Comparison of ENCODE assay signal across 17 cellular contexts in the genomic region with DNA sequence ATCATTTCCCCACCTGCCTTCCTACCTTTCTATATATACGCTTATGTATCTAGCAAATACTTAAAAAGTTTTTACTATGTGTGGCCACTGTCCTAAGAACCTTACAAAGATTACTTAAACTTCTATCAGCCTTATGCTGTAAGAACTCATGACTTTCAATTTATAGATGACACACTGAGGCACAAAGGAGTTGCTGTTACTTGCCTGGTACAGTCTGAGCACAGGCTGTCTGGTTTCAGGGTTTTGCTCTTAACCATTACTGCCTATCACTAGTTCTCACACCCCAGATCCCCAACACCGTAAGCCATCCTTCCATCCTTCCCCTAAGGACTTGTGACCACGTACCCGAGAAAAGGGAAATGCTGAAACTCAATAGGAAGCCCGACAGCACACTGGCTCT.
"Had no signal": no experiment of that assay in that cellular context is flagged by ENCODE, and none has a peak within 500 bp of the region (broad histone marks: within the 10 kb centered on the region; RNA-seq: fewer than 3 reads in every experiment).

No MANE protein-coding gene starts in this region.

- H3K9me3 Mint-ChIP-seq: activated CD8-positive, alpha-beta T cell treated with anti-CD3 and anti-CD28 coated beads for 36 hours; activated T-cell treated with anti-CD3 and anti-CD28 coated beads, Interleukin-2, amount 50 U/mL, for 72 hours; nephron had no signal

- H3K27ac ChIP-seq: colonic mucosa, vagina, VCaP had no signal

- H3K27me3 ChIP-seq: colonic mucosa, stomach, vagina had no signal

- H3K27me3 Mint-ChIP-seq: activated CD8-positive, alpha-beta T cell treated with anti-CD3 and anti-CD28 coated beads for 36 hours had no signal

- H3K36me3 ChIP-seq: colonic mucosa, vagina had no signal

- H3K27ac Mint-ChIP-seq: activated CD8-positive, alpha-beta T cell treated with anti-CD3 and anti-CD28 coated beads for 36 hours; nephron had no signal

- H3K9me3 ChIP-seq: colonic mucosa, stomach, vagina had no signal

- ATAC-seq: activated CD8-positive, alpha-beta T cell treated with anti-CD3 and anti-CD28 coated beads for 36 hours had no signal

- H3K4me3 ChIP-seq: colonic mucosa, lung, stomach, vagina had no signal

- H3K4me1 ChIP-seq: colonic mucosa had no signal

- H3K4me1 Mint-ChIP-seq: nephron had no signal

- DNase-seq: activated CD8-positive, alpha-beta memory T cell treated with anti-CD3 and anti-CD28 coated beads, Interleukin-2, amount 50 U/mL, for 4 hours; activated CD8-positive, alpha-beta T cell treated with anti-CD3 and anti-CD28 coated beads for 36 hours; activated naive CD4-positive, alpha-beta T cell; activated T-cell treated with anti-CD3 and anti-CD28 coated beads, Interleukin-2, amount 50 U/mL, for 72 hours; caudate nucleus; colonic mucosa; effector CD4-positive, alpha-beta T cell; hypothalamus; stimulated activated CD4-positive, alpha-beta T cell treated with anti-CD3 and anti-CD28 coated beads, Interleukin-15, amount 100 ng/mL, for 24 hours; stimulated activated CD4-positive, alpha-beta T cell treated with anti-CD3 and anti-CD28 coated beads, Interleukin-4, amount 100 ng/mL, for 24 hours; stomach; SW 1271; T1000 had no signal

- H3K4me3 Mint-ChIP-seq: activated CD8-positive, alpha-beta T cell treated with anti-CD3 and anti-CD28 coated beads for 36 hours; activated T-cell treated with anti-CD3 and anti-CD28 coated beads, Interleukin-2, amount 50 U/mL, for 72 hours; nephron had no signal
